ENCODE assay signal across 8 cellular contexts in genomic region chr6:24583463-24584389, GRCh38.
A peak's percentile ranks its signal among the peaks of the same experiment; 100 is the strongest.
DNase-seq lines count a peak whose midpoint lies in the region; ATAC-seq and TF ChIP-seq lines count a peak whose summit lies in the region.

No MANE protein-coding gene starts in this region.

- ATAC-seq in Panc1: peak; percentile 81
- peak; percentile 75 to 82 for ATAC-seq in activated T-cell treated with anti-CD3 and anti-CD28 coated beads, Interleukin-2, amount 50 U/mL, for 72 hours (replicated peaks in 1 of 2)

- H3K36me3 ChIP-seq in BJ (ENCODE audit: control insufficient read depth, insufficient read depth, low read length): no peaks in the 10 kb centered on the region
- H3K36me3 ChIP-seq in Panc1 (ENCODE audit: control insufficient read depth, insufficient read depth, low read length): no peaks in the 10 kb centered on the region

- H3K27me3 ChIP-seq in BJ (ENCODE audit: control insufficient read depth, insufficient read depth, low read length): no peaks in the 10 kb centered on the region
- H3K27me3 ChIP-seq in Panc1 (ENCODE audit: control insufficient read depth, insufficient read depth, low read length): no peaks in the 10 kb centered on the region

- no peak overlapping the region for H3K27ac ChIP-seq in Panc1 (ENCODE audit: low read length)

- peak; percentile 87 for TF ChIP-seq CTCF in BJ (IDR thresholded peaks at IDR 0.05; ENCODE audit: insufficient read depth, low read depth, low read length)
- peak; percentile 82 for TF ChIP-seq CTCF in GM20000 (IDR thresholded peaks at IDR 0.05; ENCODE audit: extremely low read depth, missing control alignments)
- peak; percentile 92 for TF ChIP-seq CTCF in Panc1 (IDR thresholded peaks at IDR 0.05)
- TF ChIP-seq CTCF in fibroblast of the aortic adventitia (IDR thresholded peaks at IDR 0.05; ENCODE audit: insufficient read depth, low read length): peak; percentile 80

- H3K4me3 Mint-ChIP-seq in activated T-cell treated with anti-CD3 and anti-CD28 coated beads, Interleukin-2, amount 50 U/mL, for 72 hours: peak overlapping the region in 1 of 2 donors; percentile 60

- H3K9me3 ChIP-seq in Panc1 (ENCODE audit: control insufficient read depth, insufficient read depth, low read depth, low read length): no peaks in the 10 kb centered on the region

- no peaks in the 10 kb centered on the region for H3K9me3 Mint-ChIP-seq in activated T-cell treated with anti-CD3 and anti-CD28 coated beads, Interleukin-2, amount 50 U/mL, for 72 hours

- peaks cover 5% of the 10 kb centered on the region for H3K27me3 Mint-ChIP-seq in activated T-cell treated with anti-CD3 and anti-CD28 coated beads, Interleukin-2, amount 50 U/mL, for 72 hours (ENCODE audit: low read depth)

- no peak overlapping the region for H3K4me3 ChIP-seq in BJ (ENCODE audit: low read depth, low read length)
- H3K4me3 ChIP-seq in Panc1 (ENCODE audit: low read depth in 2 of 2, low read length in 2 of 2): no peak overlapping the region
- H3K4me3 ChIP-seq in fibroblast of the aortic adventitia (ENCODE audit: low read depth, low read length): no peak overlapping the region

- POLR2A ChIA-PET in BJ (lab: Charles Lee): no interaction called here
- POLR2A ChIA-PET in Panc1 (lab: Charles Lee): no interaction called here

- H3K27ac Mint-ChIP-seq in activated T-cell treated with anti-CD3 and anti-CD28 coated beads, Interleukin-2, amount 50 U/mL, for 72 hours: no peak overlapping the region

- H3K4me1 ChIP-seq in Panc1 (ENCODE audit: control insufficient read depth, insufficient read depth, low read length): no peaks in the 10 kb centered on the region

- CTCF ChIA-PET in BJ (lab: Yijun Ruan, JAX) (interaction anchor here (0.6 to 7.5 kb wide), 14 partner anchors 11 to 184 kb away, joined by 3 to 110 read pairs (median 6); partner anchors contain the start of genes ACOT13 and TDP2), Panc1 (lab: Charles Lee) (interaction anchor here (0.6 kb wide), 1 partner anchor 1403 kb away, joined by 5 read pairs; no protein-coding TSS in a partner anchor)

- intact Hi-C loops in Panc1 (cut with micrococcal nuclease; ENCODE audit: unreplicated experiment): loop anchor here (1.0 to 10.0 kb wide), 3 partner anchors 115 to 491 kb away; no protein-coding TSS in a partner anchor

- DNase-seq in BJ (ENCODE audit: low read depth) (peak; percentile 5), GM20000 (ENCODE audit: low spot score) (peak; percentile 61), LHCN-M2 (ENCODE audit: low read depth) (peak; percentile 59), Panc1 (ENCODE audit: low read depth, low spot score) (peak; percentile 48), fibroblast of the aortic adventitia (ENCODE audit: low read depth) (peak; percentile 63), non-pigmented ciliary epithelial cell (ENCODE audit: low read depth) (peak; percentile 32), superior temporal gyrus (ENCODE audit: extremely low spot score) (peak; percentile 89)
- peak; percentile 76 to 80 for DNase-seq in activated T-cell treated with anti-CD3 and anti-CD28 coated beads, Interleukin-2, amount 50 U/mL, for 72 hours

- no peaks in the 10 kb centered on the region for H3K36me3 Mint-ChIP-seq in activated T-cell treated with anti-CD3 and anti-CD28 coated beads, Interleukin-2, amount 50 U/mL, for 72 hours (ENCODE audit: insufficient read depth in 2 of 2)

- in situ Hi-C loops in Panc1 (cut with HindIII; ENCODE audit: low pct_unique_long_range_greater_than_20kb, low sequenced_read_pairs): no loop called here

- BruUV-seq in Panc1 (replicated peaks; lab: Mats Ljungman, UMichigan): no TSS peak

- H3K4me1 Mint-ChIP-seq in activated T-cell treated with anti-CD3 and anti-CD28 coated beads, Interleukin-2, amount 50 U/mL, for 72 hours (ENCODE audit: low read depth): peaks cover 6% of the 10 kb centered on the region

Comparison
In these comparisons a context has a peak if more than half of its experiments do, and no peak if none do; other contexts are left out.
1. DNase-seq: peak in every context shown above with its lines; median percentile 89 in superior temporal gyrus; 78 in activated T-cell treated with anti-CD3 and anti-CD28 coated beads, Interleukin-2, amount 50 U/mL, for 72 hours; 63 in fibroblast of the aortic adventitia; 61 in GM20000; 59 in LHCN-M2; 48 in Panc1; 32 in non-pigmented ciliary epithelial cell; 5 in BJ.